In the genomic region with DNA sequence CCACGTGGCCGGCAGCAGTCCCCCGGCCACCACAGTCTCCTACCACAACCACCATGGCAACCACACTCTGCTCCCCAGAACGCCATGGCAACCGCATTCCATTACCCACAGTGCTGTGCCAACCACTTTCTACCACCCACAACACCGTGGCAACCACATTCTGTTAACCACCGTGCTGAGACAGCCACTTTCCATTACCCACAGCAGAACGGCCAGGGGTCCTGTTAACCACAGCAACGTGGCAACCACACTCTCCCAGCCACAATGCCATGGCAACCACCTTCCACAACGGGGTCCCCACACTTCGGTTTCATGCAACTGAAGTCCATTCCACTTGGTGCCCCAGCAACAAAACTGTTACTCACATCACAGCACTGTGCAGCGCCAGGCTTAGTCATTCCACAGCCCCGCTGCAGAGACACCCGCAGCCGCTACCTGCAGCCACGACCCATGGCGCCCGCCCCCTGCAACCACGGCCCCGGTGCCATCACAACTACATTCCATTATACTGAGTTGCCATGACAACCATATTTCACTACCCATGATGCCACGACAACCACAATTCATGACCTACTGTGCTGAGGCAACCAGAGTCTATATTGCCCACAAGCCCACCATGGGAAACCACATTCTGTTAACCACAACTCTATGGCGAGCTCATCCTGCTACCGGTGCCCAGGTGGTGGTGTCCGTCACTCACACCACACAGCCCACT, we compare ENCODE assay signal across 8 cellular contexts.
A peak's percentile ranks its signal among the peaks of the same experiment; 100 is the strongest.
DNase-seq lines count a peak whose midpoint lies in the region; ATAC-seq and TF ChIP-seq lines count a peak whose summit lies in the region.

No MANE protein-coding gene starts in this region.

- H3K27me3 Mint-ChIP-seq in nephron (ENCODE audit: low read depth) = peaks cover 16% of the 10 kb centered on the region

- POLR2A ChIA-PET in RWPE1 (lab: Yijun Ruan, JAX; ENCODE audit: low non-redundant PET) = interaction anchor here (0.7 kb wide), 1 partner anchor 15 kb away, joined by 6 read pairs; no protein-coding TSS in a partner anchor

- peaks cover 12% of the 10 kb centered on the region for H3K36me3 Mint-ChIP-seq in nephron (ENCODE audit: low read depth)

- peak; percentile 68 for DNase-seq in DMS 273 (lab: John Stamatoyannopoulos, UW; ENCODE audit: unreplicated experiment)
- no peak for DNase-seq in DMS 273 treated with DMSO at 0.1 percent for 48 hours (lab: John Stamatoyannopoulos, UW)
- no peak for DNase-seq in RWPE1 (ENCODE audit: low spot score)
- DNase-seq in activated naive CD4-positive, alpha-beta T cell treated with anti-CD3 and anti-CD28 coated beads, Interleukin-2, amount 50 U/mL, for 16 hours = peak; percentile 47
- DNase-seq in NCI-H146 treated with DMSO at 0.1 percent for 48 hours (lab: John Stamatoyannopoulos, UW; ENCODE audit: unreplicated experiment) = no peak

- CTCF ChIA-PET in RWPE1 (lab: Yijun Ruan, JAX) = no interaction called here

- H3K27ac Mint-ChIP-seq in nephron = peak overlapping the region; percentile 10 to 82 (median 69)

- peaks cover 20% of the 10 kb centered on the region for H3K4me1 Mint-ChIP-seq in nephron

- no peaks in the 10 kb centered on the region for H3K9me3 Mint-ChIP-seq in nephron

- H3K27ac ChIP-seq in RWPE1 = peak overlapping the region; percentile 98

- ATAC-seq in GM21619 (IDR thresholded peaks at IDR 0.05; ENCODE audit: unreplicated experiment) (no peak), HG02571 (IDR thresholded peaks at IDR 0.05; ENCODE audit: unreplicated experiment) (no peak)

- peak overlapping the region in 1 of 3 experiments; percentile 19 for H3K4me3 Mint-ChIP-seq in nephron

- TF ChIP-seq CTCF in RWPE1 (conservative IDR thresholded peaks at IDR 0.05; ENCODE audit: low read depth) (no peak), nephron (IDR thresholded peaks at IDR 0.05; ENCODE audit: unreplicated experiment in 3 of 3) (no peak)

Comparison
In these comparisons a context has a peak if more than half of its experiments do, and no peak if none do; other contexts are left out.
1. DNase-seq: peak in DMS 273 (single experiment) and activated naive CD4-positive, alpha-beta T cell treated with anti-CD3 and anti-CD28 coated beads, Interleukin-2, amount 50 U/mL, for 16 hours (single experiment); none in DMS 273 treated with DMSO at 0.1 percent for 48 hours (single experiment), RWPE1 (single experiment) and NCI-H146 treated with DMSO at 0.1 percent for 48 hours (single experiment).